Comparison of ENCODE assay signal across 27 cellular contexts in genomic region chr17:81528651-81529436, GRCh38. TPM values are rescaled to one million over a fixed set of nuclear protein-coding genes. Genes with fewer than 3 reads are reported as not detected.
A peak's percentile ranks its signal among the peaks of the same experiment; 100 is the strongest.
DNase-seq lines count a peak whose midpoint lies in the region; ATAC-seq, FAIRE-seq and TF ChIP-seq lines count a peak whose summit lies in the region.
"Had no signal": no experiment of that assay in that cellular context is flagged by ENCODE, and none has a peak within 500 bp of the region (broad histone marks: within the 10 kb centered on the region; RNA-seq: fewer than 3 reads in every experiment).

No MANE protein-coding gene starts in this region.

- H3K36me3 Mint-ChIP-seq in immature natural killer cell, result no peaks in the 10 kb centered on the region
- H3K36me3 Mint-ChIP-seq: activated CD8-positive, alpha-beta memory T cell treated with anti-CD3 and anti-CD28 coated beads, Interleukin-2, amount 10 ng/mL, durations not matched to agents 7 days and 5 days; activated naive CD8-positive, alpha-beta T cell treated with anti-CD3 and anti-CD28 coated beads, Interleukin-2, amount 10 ng/mL, durations not matched to agents 7 days and 5 days; brain; CD4-positive, alpha-beta memory T cell; mesothelial cell of epicardium had no signal

- H3K9ac ChIP-seq in HepG2 (ENCODE audit: insufficient read depth, low read depth, low read length) (no peak overlapping the region), GM12878 (ENCODE audit: control insufficient read depth, insufficient read depth, low read length) (no peak overlapping the region)

- H3K79me2 ChIP-seq in HepG2 (ENCODE audit: insufficient read depth, low read length) (no peaks in the 10 kb centered on the region), GM12878 (ENCODE audit: control insufficient read depth, insufficient read depth, low read length) (no peaks in the 10 kb centered on the region)

- intact Hi-C loops in HepG2 (cut with micrococcal nuclease; ENCODE audit: unreplicated experiment), result no loop called here
- intact Hi-C loops in right lobe of liver (cut with DNase I), result no loop called here
- intact Hi-C loops in GM12878 (cut with micrococcal nuclease; ENCODE audit: unreplicated experiment), result no loop called here
- intact Hi-C loops in adrenal gland (cut with DNase I), result no loop called here

- CTCF ChIA-PET in HepG2 (lab: Yijun Ruan, JAX; ENCODE audit: low intra/inter-chr PET ratio, low total read pairs) (no interaction called here), GM12878 (lab: Yijun Ruan, JAX) (interaction anchor here (1.0 kb wide), 1 partner anchor 69 kb away, joined by 3 read pairs; no protein-coding TSS in a partner anchor)

- FAIRE-seq in HepG2 (lab: Jason Lieb, UNC), result no peak
- no peak for FAIRE-seq in GM12878 (lab: Jason Lieb, UNC)
- FAIRE-seq: TTC549 had no signal

- peaks cover 0 to 2% (median 0%) of the 10 kb centered on the region in 6 donors for H3K9me3 Mint-ChIP-seq in immature natural killer cell
- H3K9me3 Mint-ChIP-seq: activated naive CD8-positive, alpha-beta T cell treated with anti-CD3 and anti-CD28 coated beads, Interleukin-2, amount 10 ng/mL, durations not matched to agents 7 days and 5 days; activated T-helper 2 cell treated with anti-CD3 and anti-CD28 coated beads, Interferon-gamma antibody, Interleukin-2, Interleukin-4, amounts not matched to agents 10 μg/mL and 5 μg/mL and 100 μg/mL, durations not matched to agents 14 hours and 24 hours and 36 hours; brain; CD4-positive, alpha-beta memory T cell; mesothelial cell of epicardium; nephron; stimulated activated naive CD8-positive, alpha-beta T cell treated with anti-CD3 and anti-CD28 coated beads, Interleukin-15, Interleukin-2, amounts not matched to agents 100 ng/mL and 50 ng/mL, for 24 hours had no signal

- TF ChIP-seq RAD21 in HepG2 (CRISPR knock-in tag; IDR thresholded peaks at IDR 0.05) (no peak), GM12878 (IDR thresholded peaks at IDR 0.05; ENCODE audit: insufficient read depth, low read depth, low read length) (no peak)

- DNase-seq in HepG2 (ENCODE audit: low spot score) (no peak), right lobe of liver (no peak), NCI-H510A treated with DMSO at 0.1 percent for 48 hours (lab: John Stamatoyannopoulos, UW) (peak; percentile 42), GM12878 (ENCODE audit: low read depth, low spot score) (no peak), adrenal gland (no peak), immature natural killer cell (no peak), DMS79 treated with DMSO at 0.1 percent for 48 hours (lab: John Stamatoyannopoulos, UW) (no peak)
- DNase-seq: activated CD4-positive, alpha-beta T cell treated with anti-CD3 and anti-CD28 coated beads for 4 hours; activated CD8-positive, alpha-beta memory T cell treated with anti-CD3 and anti-CD28 coated beads, Interleukin-2, amount 10 ng/mL, durations not matched to agents 7 days and 5 days; activated naive CD8-positive, alpha-beta T cell treated with anti-CD3 and anti-CD28 coated beads, Interleukin-2, amount 10 ng/mL, durations not matched to agents 7 days and 5 days; CD4-positive, alpha-beta memory T cell; cortex of kidney; glutamatergic neuron; NCI-H1105 treated with DMSO at 0.1 percent for 48 hours; NCI-H2171 treated with DMSO at 0.1 percent for 48 hours; RPMI8226; stimulated activated CD4-positive, alpha-beta T cell treated with anti-CD3 and anti-CD28 coated beads, Interleukin-4, amount 100 ng/mL, for 1 hour; SW 1271 had no signal

- peaks cover 3 to 11% (median 4%) of the 10 kb centered on the region in 3 donors for H3K27me3 Mint-ChIP-seq in immature natural killer cell (ENCODE audit: low read depth in 3 of 3)
- H3K27me3 Mint-ChIP-seq: activated CD8-positive, alpha-beta memory T cell treated with anti-CD3 and anti-CD28 coated beads, Interleukin-2, amount 10 ng/mL, durations not matched to agents 7 days and 5 days; stimulated activated naive CD8-positive, alpha-beta T cell treated with anti-CD3 and anti-CD28 coated beads, Interleukin-15, Interleukin-2, amounts not matched to agents 100 ng/mL and 50 ng/mL, for 24 hours had no signal

- H3K4me3 ChIP-seq in HepG2 (replicated peaks in 1 of 3; ENCODE audit: insufficient read depth in 1 of 3, low read depth in 2 of 3, low read length in 3 of 3) (peak overlapping the region in 2 of 3 experiments; percentile 17 to 57; a peak in 2 of 6 replicates), right lobe of liver (no peak overlapping the region), GM12878 (no peak overlapping the region), adrenal gland (no peak overlapping the region)
- H3K4me3 ChIP-seq: left lung, tibial nerve had no signal

- peaks cover 23% of the 10 kb centered on the region for H3K4me1 ChIP-seq in HepG2 (ENCODE audit: insufficient read depth, low read length)
- no peaks in the 10 kb centered on the region for H3K4me1 ChIP-seq in right lobe of liver
- H3K4me1 ChIP-seq in GM12878 (ENCODE audit: control insufficient read depth, insufficient read depth, low read length), result no peaks in the 10 kb centered on the region
- no peaks in the 10 kb centered on the region for H3K4me1 ChIP-seq in adrenal gland (replicated peaks in 1 of 2)

- TF ChIP-seq EP300 in HepG2 (IDR thresholded peaks at IDR 0.05; ENCODE audit: low read depth in 2 of 2, low read length in 2 of 2) (no peak), HepG2 (CRISPR knock-in tag; IDR thresholded peaks at IDR 0.05; ENCODE audit: borderline replicate concordance) (no peak), GM12878 (IDR thresholded peaks at IDR 0.05; ENCODE audit: borderline replicate concordance in 1 of 2, control insufficient read depth in 1 of 2, low read depth in 2 of 2, low read length in 2 of 2) (no peak)

- in situ Hi-C loops in HepG2 (cut with HindIII; ENCODE audit: extremely low pct_ligation_motif_present, low pct_unique_long_range_greater_than_20kb) (no loop called here), GM12878 (cut with MboI) (no loop called here)

- H3K27me3 ChIP-seq in HepG2 (ENCODE audit: control insufficient read depth in 1 of 2, insufficient read depth in 2 of 2, low read length in 2 of 2), result peaks cover 19 to 59% of the 10 kb centered on the region in 2 experiments
- no peaks in the 10 kb centered on the region for H3K27me3 ChIP-seq in right lobe of liver
- H3K27me3 ChIP-seq in GM12878 (replicated peaks in 1 of 2; ENCODE audit: control insufficient read depth in 2 of 2, insufficient read depth in 2 of 2, low read length in 1 of 2), result no peaks in the 10 kb centered on the region
- H3K27me3 ChIP-seq in adrenal gland, result peaks cover 26% of the 10 kb centered on the region

- H3K4me3 Mint-ChIP-seq in immature natural killer cell, result no peak overlapping the region
- H3K4me3 Mint-ChIP-seq: activated CD8-positive, alpha-beta memory T cell treated with anti-CD3 and anti-CD28 coated beads, Interleukin-2, amount 10 ng/mL, durations not matched to agents 7 days and 5 days; activated naive CD8-positive, alpha-beta T cell treated with anti-CD3 and anti-CD28 coated beads, Interleukin-2, amount 10 ng/mL, durations not matched to agents 7 days and 5 days; brain; CD4-positive, alpha-beta memory T cell; mesothelial cell of epicardium; nephron; stimulated activated naive CD8-positive, alpha-beta T cell treated with anti-CD3 and anti-CD28 coated beads, Interleukin-15, Interleukin-2, amounts not matched to agents 100 ng/mL and 50 ng/mL, for 24 hours had no signal

- TF ChIP-seq CTCF in HepG2 (CRISPR knock-in tag; IDR thresholded peaks at IDR 0.05) (peak; percentile 8; the same call in 1 of the 2 replicates), right lobe of liver (IDR thresholded peaks at IDR 0.05) (no peak), GM12878 (IDR thresholded peaks at IDR 0.05 in 2 of 3, conservative IDR thresholded peaks at IDR 0.05 in 1 of 3; ENCODE audit: control insufficient read depth in 2 of 3, extremely low read depth in 1 of 3, insufficient read depth in 1 of 3, low read depth in 3 of 3, low read length in 3 of 3) (no peak), adrenal gland (IDR thresholded peaks at IDR 0.05) (no peak)

- H3K4me2 ChIP-seq in HepG2 (ENCODE audit: low read depth, low read length) (peak overlapping the region; percentile 48), GM12878 (ENCODE audit: control insufficient read depth, insufficient read depth) (no peak overlapping the region)

- no peaks in the 10 kb centered on the region for H3K36me3 ChIP-seq in HepG2 (replicated peaks in 1 of 2; ENCODE audit: control insufficient read depth in 1 of 2, insufficient read depth in 2 of 2, low read length in 2 of 2)
- H3K36me3 ChIP-seq in right lobe of liver, result no peaks in the 10 kb centered on the region
- no peaks in the 10 kb centered on the region for H3K36me3 ChIP-seq in GM12878 (ENCODE audit: control insufficient read depth in 2 of 2, insufficient read depth in 2 of 2, low read length in 1 of 2)
- H3K36me3 ChIP-seq in adrenal gland (replicated peaks in 1 of 2), result no peaks in the 10 kb centered on the region
- H3K36me3 ChIP-seq: left lung, tibial nerve had no signal

- SMC1A ChIA-PET in GM12878 (lab: Charles Lee; ENCODE audit: uncharacterized antibody, unreplicated experiment), result no interaction called here

- POLR2A ChIA-PET in HepG2 (lab: Yijun Ruan, JAX) (interaction anchor here (0.9 to 1.4 kb wide), 2 partner anchors 10 to 13 kb away, joined by 3 to 5 read pairs; no protein-coding TSS in a partner anchor), GM12878 (lab: Charles Lee) (no interaction called here)

- peaks cover 8 to 9% of the 10 kb centered on the region in 2 donors for H3K4me1 Mint-ChIP-seq in immature natural killer cell
- H3K4me1 Mint-ChIP-seq: activated naive CD8-positive, alpha-beta T cell treated with anti-CD3 and anti-CD28 coated beads, Interleukin-2, amount 10 ng/mL, durations not matched to agents 7 days and 5 days; mesothelial cell of epicardium; nephron had no signal

- H3K9me3 ChIP-seq in HepG2 (ENCODE audit: low read length), result peaks cover 15% of the 10 kb centered on the region; the same call in 1 of the 2 replicates
- H3K9me3 ChIP-seq in right lobe of liver, result no peaks in the 10 kb centered on the region
- H3K9me3 ChIP-seq in GM12878 (replicated peaks; ENCODE audit: control insufficient read depth, insufficient read depth, low read length), result no peaks in the 10 kb centered on the region
- no peaks in the 10 kb centered on the region for H3K9me3 ChIP-seq in adrenal gland (replicated peaks in 1 of 3)
- H3K9me3 ChIP-seq: left lung, tibial nerve had no signal

- RAD21 ChIA-PET in GM12878 (lab: Charles Lee; ENCODE audit: unreplicated experiment), result no interaction called here

- H2AFZ ChIP-seq in HepG2 (ENCODE audit: low read length) (no peak overlapping the region), GM12878 (ENCODE audit: control insufficient read depth, low read depth, low read length) (no peak overlapping the region)

- H4K20me1 ChIP-seq in HepG2 (ENCODE audit: insufficient read depth, low read length) (peaks cover 5% of the 10 kb centered on the region; the same call in 1 of the 2 replicates), GM12878 (ENCODE audit: control insufficient read depth, insufficient read depth) (no peaks in the 10 kb centered on the region)

- WGBS in HepG2 (ENCODE audit: low lambda C conversion rate), result 4% methylated on average over 34 of the region's 62 CpGs
- no CpG with 5 or more reads among the region's 62 CpGs for WGBS in right lobe of liver (ENCODE audit: insufficient coverage, low coverage, low lambda C conversion rate, missing lambda C conversion rate)
- 72% methylated on average over 45 of the region's 62 CpGs for WGBS in GM12878 (ENCODE audit: insufficient coverage, insufficient replicate concordance, low lambda C conversion rate, missing lambda C conversion rate)
- 72 to 88% (median 78%) methylated on average over 27 to 62 of the region's 62 CpGs for WGBS in adrenal gland, 4 donors

- BruUV-seq in HepG2 (replicated peaks; lab: Mats Ljungman, UMichigan) (no TSS peak), GM12878 (replicated peaks; lab: Mats Ljungman, UMichigan) (no TSS peak)

- ATAC-seq in HepG2 (peak; percentile 36), right lobe of liver (no peak), GM12878 (no peak), HG03095 (IDR thresholded peaks at IDR 0.05; ENCODE audit: unreplicated experiment) (no peak)
- ATAC-seq: activated CD8-positive, alpha-beta memory T cell treated with anti-CD3 and anti-CD28 coated beads, Interleukin-2, amount 10 ng/mL, durations not matched to agents 7 days and 5 days had no signal

- H3K27ac Mint-ChIP-seq in immature natural killer cell, result no peak overlapping the region
- H3K27ac Mint-ChIP-seq: activated CD8-positive, alpha-beta memory T cell treated with anti-CD3 and anti-CD28 coated beads, Interleukin-2, amount 10 ng/mL, durations not matched to agents 7 days and 5 days; activated naive CD8-positive, alpha-beta T cell treated with anti-CD3 and anti-CD28 coated beads, Interleukin-2, amount 10 ng/mL, durations not matched to agents 7 days and 5 days; activated T-helper 2 cell treated with anti-CD3 and anti-CD28 coated beads, Interferon-gamma antibody, Interleukin-2, Interleukin-4, amounts not matched to agents 10 μg/mL and 5 μg/mL and 100 μg/mL, durations not matched to agents 14 hours and 24 hours and 36 hours; brain; CD4-positive, alpha-beta memory T cell; mesothelial cell of epicardium; nephron; stimulated activated naive CD8-positive, alpha-beta T cell treated with anti-CD3 and anti-CD28 coated beads, Interleukin-15, Interleukin-2, amounts not matched to agents 100 ng/mL and 50 ng/mL, for 24 hours had no signal

- H3K27ac ChIP-seq in HepG2 (ENCODE audit: extremely low read length, insufficient read depth, low read length) (no peak overlapping the region), right lobe of liver (no peak overlapping the region), GM12878 (ENCODE audit: control insufficient read depth, insufficient read depth) (no peak overlapping the region), adrenal gland (no peak overlapping the region)
- H3K27ac ChIP-seq: left lung, tibial nerve had no signal

- no peak for TF ChIP-seq POLR2A in HepG2 (IDR thresholded peaks at IDR 0.05; ENCODE audit: insufficient read depth in 1 of 2, low read depth in 2 of 2, low read length in 2 of 2)
- TF ChIP-seq POLR2A in right lobe of liver (IDR thresholded peaks at IDR 0.05), result no peak
- TF ChIP-seq POLR2A in GM12878 (IDR thresholded peaks at IDR 0.05; ENCODE audit: low read depth, low read length), result peak; percentile 28; the same call in 1 of the 2 replicates
- TF ChIP-seq POLR2A in adrenal gland (IDR thresholded peaks at IDR 0.05), result no peak

RNA-seq across cellular contexts. Expression of gene FSCN2, which starts 0.7 kb away (rescaled TPM):
- total RNA-seq in HepG2 (2016; rRNA removed; fragmentation: Illumina TruSeq; extraction: Trizol) (not detected in 2 replicates), right lobe of liver (under 1 TPM in 1 of 6 experiments, not detected in 5; 0.22 TPM), GM12878 (2014; rRNA removed) (1.2 and 1.8 TPM in 2 replicates), GM12878 (2014; rRNA removed; fragmentation: Illumina TruSeq; extraction: Trizol) (0.14 and 0.58 TPM in 2 replicates), GM12878 (2021) (2.1 and 2.7 TPM in 2 replicates), adrenal gland (1 to 10 TPM in 4 of 8 donors, under 1 TPM in 4; 0.39 to 1.9 (median 0.88) TPM)
- total RNA-seq in HepG2 (2016; cell fraction: cytosol; rRNA removed; fragmentation: Illumina TruSeq; extraction: Trizol; ENCODE audit: low read depth), result not detected in 2 replicates
- not detected in 2 replicates for total RNA-seq in HepG2 (2016; cell fraction: insoluble cytoplasmic fraction; rRNA removed; fragmentation: Illumina TruSeq; extraction: Trizol)
- not detected in 2 replicates for total RNA-seq in HepG2 (2016; cell fraction: membrane; rRNA removed; fragmentation: Illumina TruSeq; extraction: Trizol)
- total RNA-seq in HepG2 (2016; cell fraction: nucleus; rRNA removed; fragmentation: Illumina TruSeq; extraction: Trizol), result not detected in 2 replicates
- polyA plus RNA-seq in HepG2 (2011; rRNA removed) (0.09 and 0.31 TPM in 2 replicates), GM12878 (2011; rRNA removed) (0.29 and 0.65 TPM in 2 replicates), GM12878 (2014; fragmentation: Illumina TruSeq; extraction: Trizol) (0.19 and 0.24 TPM in 2 replicates), GM12878 (2014; fragmentation: Nextera tagmentation; extraction: Ambion mirVana) (not detected), GM12878 (2014; rRNA removed) (1.9 and 2.0 TPM in 2 replicates), GM12878 (2016; fragmentation: Nextera tagmentation; extraction: Ambion mirVana) (under 1 TPM in 1 of 2 experiments, not detected in 1; 0.12 TPM), adrenal gland (1 to 10 TPM in 1 of 3 donors, under 1 TPM in 1, not detected in 1; 0.51 to 1.7 TPM), immature natural killer cell (under 1 TPM in 1 of 3 donors, not detected in 2; 0.23 TPM)
- 0.17 TPM in 2 replicates for polyA plus RNA-seq in HepG2 (2011; cell fraction: cytosol; rRNA removed)
- 2.2 and 2.8 TPM in 2 replicates for polyA plus RNA-seq in HepG2 (2011; cell fraction: nucleus; rRNA removed)
- polyA plus RNA-seq in HepG2 (2012), result 0.11 and 0.17 TPM in 2 replicates
- not detected in 2 replicates for polyA plus RNA-seq in HepG2 (2016; cell fraction: cytosol; fragmentation: Illumina TruSeq; extraction: Trizol; ENCODE audit: low read depth)
- not detected in 2 replicates for polyA plus RNA-seq in HepG2 (2016; cell fraction: insoluble cytoplasmic fraction; fragmentation: Illumina TruSeq; extraction: Trizol; ENCODE audit: low read depth)
- polyA plus RNA-seq in HepG2 (2016; cell fraction: membrane; fragmentation: Illumina TruSeq; extraction: Trizol; ENCODE audit: low read depth), result not detected in 2 replicates
- not detected in 2 replicates for polyA plus RNA-seq in HepG2 (2016; cell fraction: nucleus; fragmentation: Illumina TruSeq; extraction: Trizol; ENCODE audit: insufficient read depth, low read depth)
- 1.5 and 1.9 TPM in 2 replicates for polyA minus RNA-seq in HepG2 (2011; rRNA and poly(A)+ RNA removed; ENCODE audit: low replicate concordance)
- polyA minus RNA-seq in HepG2 (2011; cell fraction: cytosol; rRNA and poly(A)+ RNA removed), result not detected in 2 replicates
- 0.75 and 0.77 TPM in 2 replicates for polyA minus RNA-seq in HepG2 (2011; cell fraction: nucleus; rRNA and poly(A)+ RNA removed)
- 19.6 and 21.4 TPM in 2 replicates for total RNA-seq in GM12878 (2013; cell fraction: nucleolus; rRNA removed)
- polyA plus RNA-seq in GM12878 (2011; ENCODE audit: low read depth), result not detected
- 0.69 and 1.0 TPM in 2 replicates for polyA plus RNA-seq in GM12878 (2011; cell fraction: cytosol; rRNA removed)
- polyA plus RNA-seq in GM12878 (2011; cell fraction: nucleus; rRNA removed), result 6.3 and 7.2 TPM in 2 replicates
- polyA plus RNA-seq in GM12878 (2012), result 1.5 and 1.6 TPM in 2 replicates
- polyA minus RNA-seq in GM12878 (2011; rRNA and poly(A)+ RNA removed), result 0.44 and 2.2 TPM in 2 replicates
- polyA minus RNA-seq in GM12878 (2011; cell fraction: cytosol; rRNA and poly(A)+ RNA removed), result 0.80 and 1.0 TPM in 2 replicates
- polyA minus RNA-seq in GM12878 (2011; cell fraction: nucleus; rRNA and poly(A)+ RNA removed), result 3.7 and 4.2 TPM in 2 replicates

RNA-seq across cellular contexts. Expression of gene ACTG1, which starts 16.2 kb away (rescaled TPM):
- total RNA-seq in HepG2 (2016; rRNA removed; fragmentation: Illumina TruSeq; extraction: Trizol), result 973 and 1,028 TPM in 2 replicates
- total RNA-seq in HepG2 (2016; cell fraction: cytosol; rRNA removed; fragmentation: Illumina TruSeq; extraction: Trizol; ENCODE audit: low read depth), result 361 and 399 TPM in 2 replicates
- total RNA-seq in HepG2 (2016; cell fraction: insoluble cytoplasmic fraction; rRNA removed; fragmentation: Illumina TruSeq; extraction: Trizol), result 848 and 989 TPM in 2 replicates
- 986 and 1,002 TPM in 2 replicates for total RNA-seq in HepG2 (2016; cell fraction: membrane; rRNA removed; fragmentation: Illumina TruSeq; extraction: Trizol)
- 479 and 519 TPM in 2 replicates for total RNA-seq in HepG2 (2016; cell fraction: nucleus; rRNA removed; fragmentation: Illumina TruSeq; extraction: Trizol)
- 1,138 and 1,217 TPM in 2 replicates for polyA plus RNA-seq in HepG2 (2011; rRNA removed)
- polyA plus RNA-seq in HepG2 (2011; cell fraction: cytosol; rRNA removed), result 2,631 and 2,697 TPM in 2 replicates
- polyA plus RNA-seq in HepG2 (2011; cell fraction: nucleus; rRNA removed), result 3,693 and 3,967 TPM in 2 replicates
- polyA plus RNA-seq in HepG2 (2012), result 1,881 and 2,139 TPM in 2 replicates
- polyA plus RNA-seq in HepG2 (2016; cell fraction: cytosol; fragmentation: Illumina TruSeq; extraction: Trizol; ENCODE audit: low read depth), result 598 and 619 TPM in 2 replicates
- 1,358 and 1,713 TPM in 2 replicates for polyA plus RNA-seq in HepG2 (2016; cell fraction: insoluble cytoplasmic fraction; fragmentation: Illumina TruSeq; extraction: Trizol; ENCODE audit: low read depth)
- polyA plus RNA-seq in HepG2 (2016; cell fraction: membrane; fragmentation: Illumina TruSeq; extraction: Trizol; ENCODE audit: low read depth), result 1,224 and 1,364 TPM in 2 replicates
- polyA plus RNA-seq in HepG2 (2016; cell fraction: nucleus; fragmentation: Illumina TruSeq; extraction: Trizol; ENCODE audit: insufficient read depth, low read depth), result 1,038 and 1,070 TPM in 2 replicates
- polyA minus RNA-seq in HepG2 (2011; rRNA and poly(A)+ RNA removed; ENCODE audit: low replicate concordance), result 750 and 1,581 TPM in 2 replicates
- polyA minus RNA-seq in HepG2 (2011; cell fraction: cytosol; rRNA and poly(A)+ RNA removed), result 1,072 and 1,192 TPM in 2 replicates
- 609 and 760 TPM in 2 replicates for polyA minus RNA-seq in HepG2 (2011; cell fraction: nucleus; rRNA and poly(A)+ RNA removed)
- total RNA-seq in right lobe of liver, result 1,000 to 10,000 TPM in 3 of 6 experiments, 100 to 1,000 TPM in 3; 218 to 2,508 (median 1,326) TPM
- total RNA-seq in GM12878 (2013; cell fraction: nucleolus; rRNA removed), result 961 and 1,180 TPM in 2 replicates
- 5,146 and 5,299 TPM in 2 replicates for total RNA-seq in GM12878 (2014; rRNA removed)
- 2,069 and 2,477 TPM in 2 replicates for total RNA-seq in GM12878 (2014; rRNA removed; fragmentation: Illumina TruSeq; extraction: Trizol)
- total RNA-seq in GM12878 (2021), result 5,806 and 6,105 TPM in 2 replicates
- 2,827 TPM for polyA plus RNA-seq in GM12878 (2011; ENCODE audit: low read depth)
- polyA plus RNA-seq in GM12878 (2011; rRNA removed), result 466 and 810 TPM in 2 replicates
- 2,470 and 3,258 TPM in 2 replicates for polyA plus RNA-seq in GM12878 (2011; cell fraction: cytosol; rRNA removed)
- polyA plus RNA-seq in GM12878 (2011; cell fraction: nucleus; rRNA removed), result 3,407 and 5,928 TPM in 2 replicates
- 4,353 and 5,466 TPM in 2 replicates for polyA plus RNA-seq in GM12878 (2012)
- 1,415 and 2,801 TPM in 2 replicates for polyA plus RNA-seq in GM12878 (2014; fragmentation: Illumina TruSeq; extraction: Trizol)
- polyA plus RNA-seq in GM12878 (2014; fragmentation: Nextera tagmentation; extraction: Ambion mirVana), result 1,000 to 10,000 TPM in 1 of 2 experiments, 100 to 1,000 TPM in 1; 969 to 1,906 TPM
- polyA plus RNA-seq in GM12878 (2014; rRNA removed), result 4,499 and 5,417 TPM in 2 replicates
- polyA plus RNA-seq in GM12878 (2016; fragmentation: Nextera tagmentation; extraction: Ambion mirVana), result 1,000 to 10,000 TPM; 4,621 to 4,893 TPM
- polyA minus RNA-seq in GM12878 (2011; rRNA and poly(A)+ RNA removed), result 709 and 994 TPM in 2 replicates
- 871 and 986 TPM in 2 replicates for polyA minus RNA-seq in GM12878 (2011; cell fraction: cytosol; rRNA and poly(A)+ RNA removed)
- polyA minus RNA-seq in GM12878 (2011; cell fraction: nucleus; rRNA and poly(A)+ RNA removed), result 602 and 1,073 TPM in 2 replicates
- total RNA-seq in adrenal gland, result 1,000 to 10,000 TPM; 1,781 to 6,446 (median 2,486) TPM
- polyA plus RNA-seq in adrenal gland, result 1,000 to 10,000 TPM in 2 of 3 donors, 100 to 1,000 TPM in 1; 828 to 1,140 (median 1,059) TPM
- polyA plus RNA-seq in immature natural killer cell, result 1,000 to 10,000 TPM; 1,637 to 3,074 (median 2,788) TPM

RNA-seq across cellular contexts. Expression of gene FAAP100, which starts 23.3 kb away (rescaled TPM):
- 13.9 and 20.8 TPM in 2 replicates for total RNA-seq in HepG2 (2016; rRNA removed; fragmentation: Illumina TruSeq; extraction: Trizol)
- 10.4 and 11.2 TPM in 2 replicates for total RNA-seq in HepG2 (2016; cell fraction: cytosol; rRNA removed; fragmentation: Illumina TruSeq; extraction: Trizol; ENCODE audit: low read depth)
- total RNA-seq in HepG2 (2016; cell fraction: insoluble cytoplasmic fraction; rRNA removed; fragmentation: Illumina TruSeq; extraction: Trizol), result 11.4 and 20.4 TPM in 2 replicates
- total RNA-seq in HepG2 (2016; cell fraction: membrane; rRNA removed; fragmentation: Illumina TruSeq; extraction: Trizol), result 23.6 and 25.4 TPM in 2 replicates
- total RNA-seq in HepG2 (2016; cell fraction: nucleus; rRNA removed; fragmentation: Illumina TruSeq; extraction: Trizol), result 19.0 and 22.7 TPM in 2 replicates
- polyA plus RNA-seq in HepG2 (2011; rRNA removed), result 7.6 and 11.1 TPM in 2 replicates
- polyA plus RNA-seq in HepG2 (2011; cell fraction: cytosol; rRNA removed), result 6.5 and 11.8 TPM in 2 replicates
- polyA plus RNA-seq in HepG2 (2011; cell fraction: nucleus; rRNA removed), result 37.4 and 38.6 TPM in 2 replicates
- polyA plus RNA-seq in HepG2 (2012), result 9.3 and 10.7 TPM in 2 replicates
- polyA plus RNA-seq in HepG2 (2016; cell fraction: cytosol; fragmentation: Illumina TruSeq; extraction: Trizol; ENCODE audit: low read depth), result 6.1 and 6.4 TPM in 2 replicates
- 13.7 and 17.1 TPM in 2 replicates for polyA plus RNA-seq in HepG2 (2016; cell fraction: insoluble cytoplasmic fraction; fragmentation: Illumina TruSeq; extraction: Trizol; ENCODE audit: low read depth)
- polyA plus RNA-seq in HepG2 (2016; cell fraction: membrane; fragmentation: Illumina TruSeq; extraction: Trizol; ENCODE audit: low read depth), result 14.4 and 16.7 TPM in 2 replicates
- polyA plus RNA-seq in HepG2 (2016; cell fraction: nucleus; fragmentation: Illumina TruSeq; extraction: Trizol; ENCODE audit: insufficient read depth, low read depth), result 43.7 and 45.9 TPM in 2 replicates
- polyA minus RNA-seq in HepG2 (2011; rRNA and poly(A)+ RNA removed; ENCODE audit: low replicate concordance), result 13.6 and 27.9 TPM in 2 replicates
- 7.7 and 8.2 TPM in 2 replicates for polyA minus RNA-seq in HepG2 (2011; cell fraction: cytosol; rRNA and poly(A)+ RNA removed)
- polyA minus RNA-seq in HepG2 (2011; cell fraction: nucleus; rRNA and poly(A)+ RNA removed), result 22.8 and 26.2 TPM in 2 replicates
- total RNA-seq in right lobe of liver, result 10 to 100 TPM; 13.1 to 17.1 (median 15.2) TPM
- 86.7 and 99.0 TPM in 2 replicates for total RNA-seq in GM12878 (2013; cell fraction: nucleolus; rRNA removed)
- total RNA-seq in GM12878 (2014; rRNA removed), result 25.1 and 25.8 TPM in 2 replicates
- total RNA-seq in GM12878 (2014; rRNA removed; fragmentation: Illumina TruSeq; extraction: Trizol), result 8.1 and 12.2 TPM in 2 replicates
- 39.6 and 46.2 TPM in 2 replicates for total RNA-seq in GM12878 (2021)
- 6.6 TPM for polyA plus RNA-seq in GM12878 (2011; ENCODE audit: low read depth)
- 3.4 and 8.1 TPM in 2 replicates for polyA plus RNA-seq in GM12878 (2011; rRNA removed)
- polyA plus RNA-seq in GM12878 (2011; cell fraction: cytosol; rRNA removed), result 16.4 and 25.8 TPM in 2 replicates
- polyA plus RNA-seq in GM12878 (2011; cell fraction: nucleus; rRNA removed), result 52.4 and 74.0 TPM in 2 replicates
- polyA plus RNA-seq in GM12878 (2012), result 16.2 and 18.9 TPM in 2 replicates
- polyA plus RNA-seq in GM12878 (2014; fragmentation: Illumina TruSeq; extraction: Trizol), result 1.4 and 5.2 TPM in 2 replicates
- polyA plus RNA-seq in GM12878 (2014; fragmentation: Nextera tagmentation; extraction: Ambion mirVana), result under 1 TPM; 0.11 to 0.49 TPM
- 34.4 and 39.8 TPM in 2 replicates for polyA plus RNA-seq in GM12878 (2014; rRNA removed)
- 10 to 100 TPM; 22.0 to 26.8 TPM for polyA plus RNA-seq in GM12878 (2016; fragmentation: Nextera tagmentation; extraction: Ambion mirVana)
- polyA minus RNA-seq in GM12878 (2011; rRNA and poly(A)+ RNA removed), result 8.9 and 32.2 TPM in 2 replicates
- polyA minus RNA-seq in GM12878 (2011; cell fraction: cytosol; rRNA and poly(A)+ RNA removed), result 13.6 and 14.8 TPM in 2 replicates
- 36.3 and 44.7 TPM in 2 replicates for polyA minus RNA-seq in GM12878 (2011; cell fraction: nucleus; rRNA and poly(A)+ RNA removed)
- total RNA-seq in adrenal gland, result 10 to 100 TPM; 21.1 to 35.1 (median 31.7) TPM
- 10 to 100 TPM in 2 of 3 donors, 1 to 10 TPM in 1; 2.5 to 89.0 (median 41.0) TPM for polyA plus RNA-seq in adrenal gland
- 10 to 100 TPM; 11.4 to 25.0 (median 14.5) TPM for polyA plus RNA-seq in immature natural killer cell

Comparison
In these comparisons a context has a peak if more than half of its experiments do, and no peak if none do; other contexts are left out.
1. H3K4me3 ChIP-seq: peak in HepG2 (2 of 3); none in right lobe of liver (0 of 3), GM12878 (single experiment) and adrenal gland (0 of 4).
2. Of the 75 proteins assayed by ChIP-seq in both HepG2 and GM12878: peak only in HepG2: CBFB, CTCF, EZH2, MAX, ZBTB4 and ZNF687; only in GM12878: POLR2A; in both: none; in neither: 68.